Comparison of ENCODE assay signal across 19 cellular contexts in the genomic region with DNA sequence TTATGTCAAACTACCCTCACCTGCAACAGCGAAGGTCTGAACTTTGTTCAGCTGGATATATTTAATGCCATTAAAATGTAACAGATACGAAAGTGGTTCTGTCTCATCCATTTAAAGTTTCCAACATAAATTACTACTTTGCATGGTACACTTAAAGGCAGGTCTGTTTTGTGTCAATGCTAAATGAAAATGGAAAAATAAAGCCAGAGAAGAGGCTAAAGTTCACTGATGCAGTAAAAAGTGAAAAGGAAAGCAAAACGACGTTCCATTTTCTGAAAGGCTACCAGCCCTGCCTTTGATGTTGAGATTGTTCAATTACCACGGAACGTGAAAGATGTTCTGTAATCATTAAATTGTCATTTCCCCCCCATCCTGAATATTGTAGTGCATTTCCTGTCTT.
DNase-seq lines count a peak whose midpoint lies in the region; ATAC-seq, FAIRE-seq and TF ChIP-seq lines count a peak whose summit lies in the region.
"Had no signal": no experiment of that assay in that cellular context is flagged by ENCODE, and none has a peak within 500 bp of the region (broad histone marks: within the 10 kb centered on the region; RNA-seq: fewer than 3 reads in every experiment).

No MANE protein-coding gene starts in this region.

- no peak overlapping the region for H3K4me3 Mint-ChIP-seq in astrocyte (ENCODE audit: unreplicated experiment)

- no peak overlapping the region for H3K9ac ChIP-seq in astrocyte (ENCODE audit: low read length)
- H3K9ac ChIP-seq in smooth muscle cell (ENCODE audit: low read depth): no peak overlapping the region
- H3K9ac ChIP-seq: KMS-11 had no signal

- H2AFZ ChIP-seq in astrocyte (ENCODE audit: low read depth, low read length): no peak overlapping the region
- H2AFZ ChIP-seq in hepatocyte: no peak overlapping the region
- peak overlapping the region; percentile 68 for H2AFZ ChIP-seq in smooth muscle cell (ENCODE audit: low read depth)

- peaks cover 3% of the 10 kb centered on the region for H3K9me3 ChIP-seq in astrocyte (ENCODE audit: insufficient read depth, low read depth, low read length)
- H3K9me3 ChIP-seq in hepatocyte (ENCODE audit: low read depth): no peaks in the 10 kb centered on the region
- H3K9me3 ChIP-seq in smooth muscle cell (replicated peaks; ENCODE audit: low read depth): no peaks in the 10 kb centered on the region

- no peaks in the 10 kb centered on the region for H3K36me3 Mint-ChIP-seq in astrocyte (ENCODE audit: low read depth, unreplicated experiment)

- no peak overlapping the region for H3K27ac ChIP-seq in astrocyte (ENCODE audit: low read depth, low read length)
- H3K27ac ChIP-seq in hepatocyte: no peak overlapping the region
- H3K27ac ChIP-seq in smooth muscle cell (ENCODE audit: low read depth): no peak overlapping the region
- H3K27ac ChIP-seq: C4-2B, KMS-11 had no signal

- H3K9me3 Mint-ChIP-seq in astrocyte (ENCODE audit: unreplicated experiment): peaks cover 3% of the 10 kb centered on the region

- H3F3A ChIP-seq in smooth muscle cell (ENCODE audit: low read depth): no peaks in the 10 kb centered on the region

- H3K4me1 Mint-ChIP-seq in astrocyte (ENCODE audit: low read depth, unreplicated experiment): peaks cover 4% of the 10 kb centered on the region

- DNase-seq in NCI-H2227 treated with DMSO at 0.1 percent for 48 hours (lab: John Stamatoyannopoulos, UW) (peak; percentile 36), astrocyte (ENCODE audit: low read depth) (no peak), hepatocyte (ENCODE audit: low spot score) (no peak), smooth muscle cell (lab: John Stamatoyannopoulos, UW; ENCODE audit: unreplicated experiment) (no peak), NCI-H187 (lab: John Stamatoyannopoulos, UW) (no peak)
- no peak for DNase-seq in stimulated activated CD4-positive, alpha-beta T cell treated with anti-CD3 and anti-CD28 coated beads, Interleukin-1b, Interleukin-23, amount 100 ng/mL, for 48 hours
- DNase-seq: ACHN, AML-193, DMS79, NCI-H1417 treated with DMSO at 0.1 percent for 48 hours, NCI-H2029, NCI-H446, NCI-H69, OCI-M1, Right ventricle myocardium superior had no signal

- H3K27me3 ChIP-seq in astrocyte (ENCODE audit: insufficient read depth, low read length): no peaks in the 10 kb centered on the region
- no peaks in the 10 kb centered on the region for H3K27me3 ChIP-seq in hepatocyte
- no peaks in the 10 kb centered on the region for H3K27me3 ChIP-seq in smooth muscle cell (ENCODE audit: low read depth)

- H3K79me2 ChIP-seq in astrocyte (ENCODE audit: insufficient read depth, low read length): no peaks in the 10 kb centered on the region
- H3K79me2 ChIP-seq in hepatocyte: no peaks in the 10 kb centered on the region
- H3K79me2 ChIP-seq in smooth muscle cell (ENCODE audit: low read depth): no peaks in the 10 kb centered on the region

- peak; percentile 5 for FAIRE-seq in astrocyte (lab: Jason Lieb, UNC)
- FAIRE-seq: D721Med had no signal

- H3K4me1 ChIP-seq in astrocyte (ENCODE audit: insufficient read depth, low read length) (no peaks in the 10 kb centered on the region), hepatocyte (ENCODE audit: insufficient read depth) (no peaks in the 10 kb centered on the region), smooth muscle cell (ENCODE audit: low read depth) (no peaks in the 10 kb centered on the region)

- no peaks in the 10 kb centered on the region for H4K20me1 ChIP-seq in astrocyte (ENCODE audit: insufficient read depth, low read length)
- H4K20me1 ChIP-seq in hepatocyte (ENCODE audit: insufficient read depth, poor library complexity, severe bottlenecking): no peaks in the 10 kb centered on the region
- H4K20me1 ChIP-seq in smooth muscle cell (ENCODE audit: low read depth): no peaks in the 10 kb centered on the region

- H3K36me3 ChIP-seq in astrocyte (ENCODE audit: insufficient read depth, low read length) (no peaks in the 10 kb centered on the region), hepatocyte (replicated peaks; ENCODE audit: insufficient read depth, low read depth) (no peaks in the 10 kb centered on the region), smooth muscle cell (ENCODE audit: low read depth) (no peaks in the 10 kb centered on the region)

- WGBS in hepatocyte (ENCODE audit: low lambda C conversion rate, missing lambda C conversion rate): 40% methylated on average over 6 of the region's 6 CpGs
- 39% methylated on average over 6 of the region's 6 CpGs for WGBS in smooth muscle cell (ENCODE audit: low lambda C conversion rate)

- H3K9me2 ChIP-seq in hepatocyte (replicated peaks; ENCODE audit: insufficient read depth): no peaks in the 10 kb centered on the region

- no peaks in the 10 kb centered on the region for H3K27me3 Mint-ChIP-seq in astrocyte (ENCODE audit: low read depth, unreplicated experiment)

- ATAC-seq in GM21526 (IDR thresholded peaks at IDR 0.05; ENCODE audit: low FRiP score, unreplicated experiment): no peak

- H3K4me2 ChIP-seq in astrocyte (ENCODE audit: low read length) (no peak overlapping the region), hepatocyte (peak overlapping the region; percentile 9), smooth muscle cell (peak overlapping the region; percentile 14)
- H3K4me2 ChIP-seq: KMS-11 had no signal

- no peak overlapping the region for H3K27ac Mint-ChIP-seq in astrocyte (ENCODE audit: unreplicated experiment)

- H3K4me3 ChIP-seq in astrocyte (ENCODE audit: insufficient read depth, low read depth, low read length) (no peak overlapping the region), hepatocyte (no peak overlapping the region), smooth muscle cell (no peak overlapping the region)

- TF ChIP-seq CTCF in astrocyte (IDR thresholded peaks at IDR 0.05; ENCODE audit: insufficient read depth, low read depth, low read length) (no peak), hepatocyte (IDR thresholded peaks at IDR 0.05; ENCODE audit: poor library complexity) (no peak), smooth muscle cell (IDR thresholded peaks at IDR 0.05; ENCODE audit: borderline replicate concordance, insufficient read depth, poor library complexity, severe bottlenecking) (no peak)
